Comparison of ENCODE assay signal across 24 cellular contexts in the genomic region with DNA sequence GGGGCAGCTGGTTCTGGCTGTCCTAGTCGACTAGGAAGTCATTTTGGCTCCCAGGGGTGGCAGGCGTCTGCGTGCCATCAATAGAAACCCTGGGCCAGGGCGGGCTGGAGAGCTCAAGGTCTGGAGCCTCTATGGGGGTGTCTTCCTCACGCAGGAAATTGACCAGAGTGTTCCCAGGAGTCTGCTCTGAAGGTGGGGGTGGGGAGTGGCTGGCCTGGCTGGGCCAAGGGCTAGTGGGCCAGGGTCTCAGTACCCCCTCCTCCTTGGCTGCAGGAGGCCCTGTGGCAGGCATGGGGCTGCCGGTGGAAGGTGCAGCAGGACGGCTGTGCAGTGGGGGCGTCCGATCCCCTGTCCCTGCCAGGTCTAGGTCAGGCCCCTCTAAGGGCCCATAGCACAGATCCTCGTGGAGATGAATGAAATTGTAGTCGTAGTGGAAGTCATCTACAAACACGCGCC.
DNase-seq lines count a peak whose midpoint lies in the region; ATAC-seq, FAIRE-seq and TF ChIP-seq lines count a peak whose summit lies in the region.
"Had no signal": no experiment of that assay in that cellular context is flagged by ENCODE, and none has a peak within 500 bp of the region (broad histone marks: within the 10 kb centered on the region; RNA-seq: fewer than 3 reads in every experiment).

No MANE protein-coding gene starts in this region.

- H3K36me3 ChIP-seq in heart left ventricle: peaks cover 0 to 19% (median 13%) of the 10 kb centered on the region in 9 donors
- H3K36me3 ChIP-seq in HepG2 (replicated peaks in 1 of 2; ENCODE audit: control insufficient read depth in 1 of 2, insufficient read depth in 2 of 2, low read length in 2 of 2): peaks cover 2 to 9% of the 10 kb centered on the region in 2 experiments; a peak in 3 of 5 replicates
- H3K36me3 ChIP-seq in gastrocnemius medialis: peaks cover 0 to 13% of the 10 kb centered on the region in 2 donors

- H4K20me1 ChIP-seq in HepG2 (ENCODE audit: insufficient read depth, low read length): no peaks in the 10 kb centered on the region

- H3K9me3 ChIP-seq in heart left ventricle (no peaks in the 10 kb centered on the region), HepG2 (ENCODE audit: low read length) (no peaks in the 10 kb centered on the region), gastrocnemius medialis (no peaks in the 10 kb centered on the region)

- no peaks in the 10 kb centered on the region for H3K79me2 ChIP-seq in HepG2 (ENCODE audit: insufficient read depth, low read length)
- H3K79me2 ChIP-seq: parathyroid adenoma had no signal

- peak in 1 of 4 donors; percentile 2 for ATAC-seq in heart left ventricle
- peak; percentile 7; the same call in 2 of the 3 replicates for ATAC-seq in HepG2
- no peak for ATAC-seq in gastrocnemius medialis

- no peak overlapping the region for H3K9ac ChIP-seq in HepG2 (ENCODE audit: insufficient read depth, low read depth, low read length)
- H3K9ac ChIP-seq: parathyroid adenoma had no signal

- no peaks in the 10 kb centered on the region for H3K27me3 ChIP-seq in heart left ventricle
- no peaks in the 10 kb centered on the region for H3K27me3 ChIP-seq in HepG2 (ENCODE audit: control insufficient read depth in 1 of 2, insufficient read depth in 2 of 2, low read length in 2 of 2)
- no peaks in the 10 kb centered on the region for H3K27me3 ChIP-seq in gastrocnemius medialis

- in situ Hi-C loops in HepG2 (cut with HindIII; ENCODE audit: extremely low pct_ligation_motif_present, low pct_unique_long_range_greater_than_20kb): no loop called here
- in situ Hi-C loops in gastrocnemius medialis (cut with MboI; ENCODE audit: low sequenced_read_pairs in 4 of 4): loop anchor here in 1 of 4 donors (25.0 kb wide), 1 partner anchor 130 kb away; no protein-coding TSS in a partner anchor

- no peak for FAIRE-seq in HepG2 (lab: Jason Lieb, UNC)
- FAIRE-seq: bronchial epithelial cell, TTC549 had no signal

- peaks cover 0 to 33% (median 17%) of the 10 kb centered on the region in 12 donors for H3K4me1 ChIP-seq in heart left ventricle
- peaks cover 41% of the 10 kb centered on the region for H3K4me1 ChIP-seq in HepG2 (ENCODE audit: insufficient read depth, low read length)
- peaks cover 17 to 42% of the 10 kb centered on the region in 2 donors for H3K4me1 ChIP-seq in gastrocnemius medialis
- H3K4me1 ChIP-seq: parathyroid adenoma had no signal

- TF ChIP-seq EP300 in HepG2 (IDR thresholded peaks at IDR 0.05; ENCODE audit: low read depth in 2 of 2, low read length in 2 of 2): no peak
- TF ChIP-seq EP300 in HepG2 (CRISPR knock-in tag; IDR thresholded peaks at IDR 0.05; ENCODE audit: borderline replicate concordance): no peak

- intact Hi-C loops in heart left ventricle (cut with DNase I): no loop called here
- intact Hi-C loops in cardiac septum (cut with DNase I): loop anchor here (5.0 kb wide), 1 partner anchor 130 kb away; no protein-coding TSS in a partner anchor
- intact Hi-C loops in HepG2 (cut with micrococcal nuclease; ENCODE audit: unreplicated experiment): no loop called here
- intact Hi-C loops in gastrocnemius medialis (cut with DNase I; ENCODE audit: low total_unique reads): loop anchor here (5.0 kb wide), 1 partner anchor 65 kb away; the partner anchor contains the start of gene ARFGAP3

- 79 to 82% (median 80%) methylated on average over 11 to 13 of the region's 13 CpGs; no CpG with 5 or more reads in 1 of the 4 donors for WGBS in heart left ventricle, 4 donors
- WGBS in HepG2 (ENCODE audit: low lambda C conversion rate): 90% methylated on average over 8 of the region's 13 CpGs

- POLR2A ChIA-PET in HepG2 (lab: Yijun Ruan, JAX): no interaction called here

- no peak for TF ChIP-seq POLR2A in heart left ventricle (IDR thresholded peaks at IDR 0.05)
- TF ChIP-seq POLR2A in HepG2 (IDR thresholded peaks at IDR 0.05; ENCODE audit: insufficient read depth in 1 of 2, low read depth in 2 of 2, low read length in 2 of 2): no peak
- TF ChIP-seq POLR2A in gastrocnemius medialis (IDR thresholded peaks at IDR 0.05): no peak

- peak overlapping the region in 11 of 12 donors; percentile 35 to 76 (median 64) for H3K27ac ChIP-seq in heart left ventricle
- no peak overlapping the region for H3K27ac ChIP-seq in HepG2 (ENCODE audit: extremely low read length, insufficient read depth, low read length)
- H3K27ac ChIP-seq in gastrocnemius medialis: peak overlapping the region; percentile 68 to 94 (median 76)
- H3K27ac ChIP-seq: parathyroid adenoma had no signal

- CTCF ChIA-PET in HepG2 (lab: Yijun Ruan, JAX; ENCODE audit: low intra/inter-chr PET ratio, low total read pairs): no interaction called here

- DNase-seq in heart left ventricle (no peak), cardiac septum (ENCODE audit: low spot score) (no peak), HepG2 (ENCODE audit: low spot score) (no peak), gastrocnemius medialis (no peak), NCI-H69 (lab: John Stamatoyannopoulos, UW) (no peak), pons (ENCODE audit: low spot score) (no peak)
- DNase-seq in stimulated activated CD4-positive, alpha-beta T cell treated with anti-CD3 and anti-CD28 coated beads, Interleukin-2, amount 100 ng/mL, for 24 hours: no peak
- DNase-seq in stimulated activated CD4-positive, alpha-beta T cell treated with anti-CD3 and anti-CD28 coated beads, Interleukin-4, amount 100 ng/mL, for 4 hours: no peak
- DNase-seq: 8988T; activated CD4-positive, alpha-beta memory T cell treated with anti-CD3 and anti-CD28 coated beads for 36 hours; activated CD4-positive, CD25-positive, alpha-beta regulatory T cell treated with anti-CD3 and anti-CD28 coated beads, Interleukin-2, amount 50 U/mL, for 72 hours; activated CD8-positive, alpha-beta memory T cell treated with anti-CD3 and anti-CD28 coated beads, Interleukin-2, amount 50 U/mL, for 4 hours; activated naive CD4-positive, alpha-beta T cell treated with anti-CD3 and anti-CD28 coated beads, Interleukin-2, amount 50 U/mL, for 16 hours; Calu3; DMS79 treated with DMSO at 0.1 percent for 48 hours; HCEC 1CT; KBM-7; NCI-H2227 treated with DMSO at 0.1 percent for 48 hours; NCI-H774; RPMI8226 had no signal

- H3K4me2 ChIP-seq in HepG2 (ENCODE audit: low read depth, low read length): no peak overlapping the region

- BruUV-seq in HepG2 (replicated peaks; lab: Mats Ljungman, UMichigan): no TSS peak

- H3K4me3 ChIP-seq in heart left ventricle: no peak overlapping the region
- H3K4me3 ChIP-seq in HepG2 (replicated peaks in 1 of 3; ENCODE audit: insufficient read depth in 1 of 3, low read depth in 2 of 3, low read length in 3 of 3): no peak overlapping the region
- H3K4me3 ChIP-seq in gastrocnemius medialis: no peak overlapping the region
- H3K4me3 ChIP-seq: coronary artery had no signal

- TF ChIP-seq CTCF in heart left ventricle (IDR thresholded peaks at IDR 0.05): no peak
- TF ChIP-seq CTCF in HepG2 (CRISPR knock-in tag; IDR thresholded peaks at IDR 0.05): no peak
- TF ChIP-seq CTCF in gastrocnemius medialis (IDR thresholded peaks at IDR 0.05 in 4 of 5, conservative IDR thresholded peaks at IDR 0.05 in 1 of 5): no peak

- no peak overlapping the region for H2AFZ ChIP-seq in HepG2 (ENCODE audit: low read length)
- H2AFZ ChIP-seq: parathyroid adenoma had no signal

- no peak for TF ChIP-seq RAD21 in HepG2 (CRISPR knock-in tag; IDR thresholded peaks at IDR 0.05)

TF ChIP-seq in HepG2, 621 proteins besides CTCF, POLR2A, EP300 and RAD21:
- TF ChIP-seq, protein P1, sequence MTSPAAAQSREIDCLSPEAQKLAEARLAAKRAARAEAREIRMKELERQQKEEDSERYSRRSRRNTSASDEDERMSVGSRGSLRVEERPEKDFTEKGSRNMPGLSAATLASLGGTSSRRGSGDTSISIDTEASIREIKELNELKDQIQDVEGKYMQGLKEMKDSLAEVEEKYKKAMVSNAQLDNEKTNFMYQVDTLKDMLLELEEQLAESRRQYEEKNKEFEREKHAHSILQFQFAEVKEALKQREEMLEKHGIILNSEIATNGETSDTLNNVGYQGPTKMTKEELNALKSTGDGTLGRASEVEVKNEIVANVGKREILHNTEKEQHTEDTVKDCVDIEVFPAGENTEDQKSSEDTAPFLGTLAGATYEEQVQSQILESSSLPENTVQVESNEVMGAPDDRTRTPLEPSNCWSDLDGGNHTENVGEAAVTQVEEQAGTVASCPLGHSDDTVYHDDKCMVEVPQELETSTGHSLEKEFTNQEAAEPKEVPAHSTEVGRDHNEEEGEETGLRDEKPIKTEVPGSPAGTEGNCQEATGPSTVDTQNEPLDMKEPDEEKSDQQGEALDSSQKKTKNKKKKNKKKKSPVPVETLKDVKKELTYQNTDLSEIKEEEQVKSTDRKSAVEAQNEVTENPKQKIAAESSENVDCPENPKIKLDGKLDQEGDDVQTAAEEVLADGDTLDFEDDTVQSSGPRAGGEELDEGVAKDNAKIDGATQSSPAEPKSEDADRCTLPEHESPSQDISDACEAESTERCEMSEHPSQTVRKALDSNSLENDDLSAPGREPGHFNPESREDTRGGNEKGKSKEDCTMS (CRISPR knock-in tag; conservative IDR thresholded peaks at IDR 0.05): no peak
- TF ChIP-seq PAXIP1 (CRISPR knock-in tag; conservative IDR thresholded peaks at IDR 0.05): no peak
- no peak for TF ChIP-seq ZNF570 (CRISPR knock-in tag; IDR thresholded peaks at IDR 0.05; ENCODE audit: borderline replicate concordance)

Comparison
In these comparisons a context has a peak if more than half of its experiments do, and no peak if none do; other contexts are left out.
1. intact Hi-C loops: an anchor here in cardiac septum (5.0 kb wide) and gastrocnemius medialis (5.0 kb wide); none called in heart left ventricle and HepG2.